Comparison of ENCODE assay signal across 1 cellular context in the genomic region with DNA sequence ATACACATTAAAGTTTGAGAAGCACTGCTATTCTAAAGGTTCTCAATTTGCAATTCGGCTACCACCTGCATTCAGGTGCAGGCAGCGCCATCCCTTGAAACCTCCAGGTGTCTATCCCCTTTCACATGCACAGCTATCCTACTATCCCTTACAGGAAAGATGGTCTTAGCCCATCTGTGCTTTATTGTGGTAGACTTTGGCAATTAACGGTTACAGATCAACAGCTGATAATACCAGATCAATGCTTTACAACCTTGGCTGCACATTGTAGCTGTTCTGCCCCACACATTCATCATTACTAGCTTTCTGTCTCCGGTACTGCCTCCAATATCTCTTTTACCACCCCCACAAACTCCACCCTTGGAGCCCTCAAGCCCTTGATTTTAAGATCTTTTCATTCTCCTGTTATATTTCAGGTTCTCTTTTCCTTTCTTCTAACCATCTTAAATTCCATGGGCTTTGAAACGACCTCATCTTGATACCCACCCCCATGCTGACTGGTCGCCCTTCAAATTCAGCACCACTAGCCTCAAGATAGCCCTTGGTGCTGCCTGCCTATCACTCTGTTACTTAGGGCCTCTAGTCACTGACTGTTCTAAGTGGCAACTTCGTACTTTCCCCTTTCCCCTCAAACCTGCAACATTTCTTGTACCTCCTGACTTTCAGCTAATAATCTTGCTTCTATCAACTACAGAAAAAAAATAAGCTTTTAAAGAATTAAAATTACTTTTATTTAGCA.
A peak's percentile ranks its signal among the peaks of the same experiment; 100 is the strongest.
TF ChIP-seq lines count a peak whose summit lies in the region.

No MANE protein-coding gene starts in this region.

TF ChIP-seq in H1, 55 proteins besides CTCF, POLR2A, EP300 and RAD21:
- TF ChIP-seq, protein P1, sequence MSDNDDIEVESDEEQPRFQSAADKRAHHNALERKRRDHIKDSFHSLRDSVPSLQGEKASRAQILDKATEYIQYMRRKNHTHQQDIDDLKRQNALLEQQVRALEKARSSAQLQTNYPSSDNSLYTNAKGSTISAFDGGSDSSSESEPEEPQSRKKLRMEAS (IDR thresholded peaks at IDR 0.05), result no peak
- TF ChIP-seq POLR2AphosphoS5 (IDR thresholded peaks at IDR 0.05; ENCODE audit: low read depth, low read length) (0 out of 2 replicates have a peak, but pooled peaks have one; percentile 33), EGR1 (IDR thresholded peaks at IDR 0.05; ENCODE audit: borderline replicate concordance, low read depth, low read length) (no peak), SUZ12 (IDR thresholded peaks at IDR 0.05; ENCODE audit: low read length) (no peak), CHD2 (IDR thresholded peaks at IDR 0.05; ENCODE audit: low read length) (no peak), TCF12 (IDR thresholded peaks at IDR 0.05; ENCODE audit: low read depth, low read length) (peak; percentile 74; the same call in 1 of the 2 replicates), GABPA (IDR thresholded peaks at IDR 0.05; ENCODE audit: borderline replicate concordance, insufficient read depth, low read length) (no peak), JUN (IDR thresholded peaks at IDR 0.05; ENCODE audit: low read depth, low read length) (no peak), POU5F1 (IDR thresholded peaks at IDR 0.05; ENCODE audit: low read depth, low read length) (0 out of 2 replicates have a peak, but pooled peaks have one; percentile 39)
